In genomic region chr1:155278689-155279160, GRCh38 we compare ENCODE assay signal across 11 cellular contexts. TPM values are rescaled to one million over a fixed set of nuclear protein-coding genes. Genes with fewer than 3 reads are reported as not detected.
DNase-seq lines count a peak whose midpoint lies in the region; ATAC-seq, FAIRE-seq and TF ChIP-seq lines count a peak whose summit lies in the region.
"Had no signal": no experiment of that assay in that cellular context is flagged by ENCODE, and none has a peak within 500 bp of the region (broad histone marks: within the 10 kb centered on the region; RNA-seq: fewer than 3 reads in every experiment).

No MANE protein-coding gene starts in this region.

- no peaks in the 10 kb centered on the region for H3K36me3 ChIP-seq in CD8-positive, alpha-beta T cell (ENCODE audit: insufficient read depth, low read length)
- H3K36me3 ChIP-seq in GM12878 (ENCODE audit: control insufficient read depth in 2 of 2, insufficient read depth in 2 of 2, low read length in 1 of 2) = no peaks in the 10 kb centered on the region
- no peaks in the 10 kb centered on the region for H3K36me3 ChIP-seq in naive thymus-derived CD4-positive, alpha-beta T cell (ENCODE audit: control insufficient read depth in 2 of 3, insufficient read depth in 3 of 3, low read length in 3 of 3)

- H3K9me3 Mint-ChIP-seq in CD8-positive, alpha-beta T cell = no peaks in the 10 kb centered on the region
- no peaks in the 10 kb centered on the region for H3K9me3 Mint-ChIP-seq in IgD-negative memory B cell
- H3K9me3 Mint-ChIP-seq in naive thymus-derived CD4-positive, alpha-beta T cell = no peaks in the 10 kb centered on the region

- RAD21 ChIA-PET in GM12878 (lab: Charles Lee; ENCODE audit: unreplicated experiment) = interaction anchor here (2.2 kb wide), 1 partner anchor 44 kb away, joined by 13 read pairs; no protein-coding TSS in a partner anchor

- H3K4me3 Mint-ChIP-seq in CD8-positive, alpha-beta T cell = peak overlapping the region; percentile 79
- H3K4me3 Mint-ChIP-seq in IgD-negative memory B cell = peak overlapping the region; percentile 77 to 90 (median 84)
- H3K4me3 Mint-ChIP-seq in naive thymus-derived CD4-positive, alpha-beta T cell = peak overlapping the region; percentile 62 to 90 (median 78)

- TF ChIP-seq RAD21 in GM12878 (IDR thresholded peaks at IDR 0.05; ENCODE audit: insufficient read depth, low read depth, low read length) = no peak

- H4K20me1 ChIP-seq in GM12878 (ENCODE audit: control insufficient read depth, insufficient read depth) = no peaks in the 10 kb centered on the region

- H3K27me3 ChIP-seq in CD8-positive, alpha-beta T cell (ENCODE audit: insufficient read depth, low read length) = no peaks in the 10 kb centered on the region
- no peaks in the 10 kb centered on the region for H3K27me3 ChIP-seq in GM12878 (replicated peaks in 1 of 2; ENCODE audit: control insufficient read depth in 2 of 2, insufficient read depth in 2 of 2, low read length in 1 of 2)
- no peaks in the 10 kb centered on the region for H3K27me3 ChIP-seq in naive thymus-derived CD4-positive, alpha-beta T cell (ENCODE audit: control insufficient read depth in 2 of 2, insufficient read depth in 2 of 2, low read length in 2 of 2)
- H3K27me3 ChIP-seq: stomach had no signal

- in situ Hi-C loops in GM12878 (cut with MboI) = no loop called here

- no peaks in the 10 kb centered on the region for H3K36me3 Mint-ChIP-seq in CD8-positive, alpha-beta T cell
- no peaks in the 10 kb centered on the region for H3K36me3 Mint-ChIP-seq in IgD-negative memory B cell
- H3K36me3 Mint-ChIP-seq in naive thymus-derived CD4-positive, alpha-beta T cell = no peaks in the 10 kb centered on the region

- BruUV-seq in GM12878 (replicated peaks; lab: Mats Ljungman, UMichigan) = no TSS peak

- CTCF ChIA-PET in CD8-positive, alpha-beta T cell (lab: Charles Lee) = interaction anchor here (0.7 to 1.6 kb wide), 3 partner anchors 11 to 330 kb away, joined by 3 to 4 read pairs (median 3); no protein-coding TSS in a partner anchor
- CTCF ChIA-PET in GM12878 (lab: Yijun Ruan, JAX) = interaction anchor here (0.6 to 1.8 kb wide), 10 partner anchors 9 to 62 kb away, joined by 3 to 10 read pairs (median 4); partner anchors contain the start of genes FDPS and RUSC1
- CTCF ChIA-PET in naive thymus-derived CD4-positive, alpha-beta T cell (lab: Charles Lee) = interaction anchor here (0.8 to 1.1 kb wide), 3 partner anchors 15 to 44 kb away, joined by 3 to 4 read pairs (median 3); no protein-coding TSS in a partner anchor

- peak overlapping the region; percentile 99 for H3K4me2 ChIP-seq in GM12878 (ENCODE audit: control insufficient read depth, insufficient read depth)

- POLR2A ChIA-PET in CD8-positive, alpha-beta T cell (lab: Charles Lee) = interaction anchor here (0.6 to 1.2 kb wide), 2 partner anchors 34 to 275 kb away, joined by 3 read pairs; no protein-coding TSS in a partner anchor
- POLR2A ChIA-PET in GM12878 (lab: Charles Lee) = interaction anchor here (0.6 to 1.6 kb wide), 4 partner anchors 19 to 814 kb away, joined by 3 to 4 read pairs (median 4); no protein-coding TSS in a partner anchor
- POLR2A ChIA-PET in naive thymus-derived CD4-positive, alpha-beta T cell (lab: Charles Lee) = interaction anchor here (1.3 to 2.5 kb wide), 4 partner anchors 12 to 44 kb away, joined by 4 to 11 read pairs (median 4); partner anchors contain the start of genes RUSC1 and SCAMP3

- H3K27me3 Mint-ChIP-seq in CD8-positive, alpha-beta T cell (ENCODE audit: low read depth) = no peaks in the 10 kb centered on the region
- H3K27me3 Mint-ChIP-seq in IgD-negative memory B cell = no peaks in the 10 kb centered on the region
- H3K27me3 Mint-ChIP-seq in naive thymus-derived CD4-positive, alpha-beta T cell = peaks cover 0 to 11% (median 0%) of the 10 kb centered on the region in 5 donors

- TF ChIP-seq POLR2A in GM12878 (IDR thresholded peaks at IDR 0.05; ENCODE audit: low read depth, low read length) = no peak

- H3K79me2 ChIP-seq in GM12878 (ENCODE audit: control insufficient read depth, insufficient read depth, low read length) = peaks cover under 1% of the 10 kb centered on the region

- no peak overlapping the region for H3K9ac ChIP-seq in GM12878 (ENCODE audit: control insufficient read depth, insufficient read depth, low read length)

- SMC1A ChIA-PET in GM12878 (lab: Charles Lee; ENCODE audit: uncharacterized antibody, unreplicated experiment) = interaction anchor here (0.7 to 1.5 kb wide), 7 partner anchors 19 to 45 kb away, joined by 3 to 10 read pairs (median 3); partner anchors contain the start of gene RUSC1

- H3K4me1 Mint-ChIP-seq in CD8-positive, alpha-beta T cell (ENCODE audit: low read depth) = peaks cover 24% of the 10 kb centered on the region
- peaks cover 15 to 28% (median 18%) of the 10 kb centered on the region in 3 donors for H3K4me1 Mint-ChIP-seq in IgD-negative memory B cell
- H3K4me1 Mint-ChIP-seq in naive thymus-derived CD4-positive, alpha-beta T cell = peaks cover 18 to 34% (median 26%) of the 10 kb centered on the region in 7 donors

- no peak for TF ChIP-seq EP300 in GM12878 (IDR thresholded peaks at IDR 0.05; ENCODE audit: borderline replicate concordance in 1 of 2, control insufficient read depth in 1 of 2, low read depth in 2 of 2, low read length in 2 of 2)

- H2AFZ ChIP-seq in GM12878 (ENCODE audit: control insufficient read depth, low read depth, low read length) = no peak overlapping the region

- FAIRE-seq in GM12878 (lab: Jason Lieb, UNC) = no peak

- H3K9me3 ChIP-seq in CD8-positive, alpha-beta T cell (ENCODE audit: low read length) = no peaks in the 10 kb centered on the region
- no peaks in the 10 kb centered on the region for H3K9me3 ChIP-seq in GM12878 (replicated peaks; ENCODE audit: control insufficient read depth, insufficient read depth, low read length)
- H3K9me3 ChIP-seq in naive thymus-derived CD4-positive, alpha-beta T cell (ENCODE audit: control insufficient read depth in 2 of 3, low read length in 3 of 3) = no peaks in the 10 kb centered on the region
- H3K9me3 ChIP-seq: spleen, stomach had no signal

- no peak overlapping the region for H3K27ac ChIP-seq in CD8-positive, alpha-beta T cell (ENCODE audit: low read depth, low read length)
- H3K27ac ChIP-seq in GM12878 (ENCODE audit: control insufficient read depth, insufficient read depth) = no peak overlapping the region
- no peak overlapping the region for H3K27ac ChIP-seq in naive thymus-derived CD4-positive, alpha-beta T cell (ENCODE audit: low read depth, low read length)

- DNase-seq in CD8-positive, alpha-beta T cell = no peak
- DNase-seq in GM12878 (ENCODE audit: low read depth, low spot score) = no peak
- no peak for DNase-seq in naive thymus-derived CD4-positive, alpha-beta T cell
- no peak for DNase-seq in SHP77 (lab: John Stamatoyannopoulos, UW)
- no peak for DNase-seq in NCI-H226

- peak overlapping the region; percentile 27 for H3K27ac Mint-ChIP-seq in CD8-positive, alpha-beta T cell
- peak overlapping the region; percentile 53 to 73 (median 57) for H3K27ac Mint-ChIP-seq in IgD-negative memory B cell
- peak overlapping the region; percentile 45 to 83 (median 63) for H3K27ac Mint-ChIP-seq in naive thymus-derived CD4-positive, alpha-beta T cell

- peak; percentile 10 for TF ChIP-seq CTCF in CD8-positive, alpha-beta T cell (IDR thresholded peaks at IDR 0.05)
- no peak for TF ChIP-seq CTCF in GM12878 (IDR thresholded peaks at IDR 0.05 in 2 of 3, conservative IDR thresholded peaks at IDR 0.05 in 1 of 3; ENCODE audit: control insufficient read depth in 2 of 3, extremely low read depth in 1 of 3, insufficient read depth in 1 of 3, low read depth in 3 of 3, low read length in 3 of 3)

- WGBS in GM12878 (ENCODE audit: insufficient coverage, insufficient replicate concordance, low lambda C conversion rate, missing lambda C conversion rate) = 22% methylated on average over 10 of the region's 10 CpGs

- no peak overlapping the region for H3K4me3 ChIP-seq in CD8-positive, alpha-beta T cell (ENCODE audit: low read depth, low read length)
- H3K4me3 ChIP-seq in GM12878 = no peak overlapping the region; the same call in 1 of the 2 replicates
- H3K4me3 ChIP-seq in naive thymus-derived CD4-positive, alpha-beta T cell (ENCODE audit: low read length) = no peak overlapping the region

- ATAC-seq in CD8-positive, alpha-beta T cell = no peak
- no peak for ATAC-seq in GM12878
- ATAC-seq in naive thymus-derived CD4-positive, alpha-beta T cell = no peak
- ATAC-seq in GM18861 (IDR thresholded peaks at IDR 0.05; ENCODE audit: unreplicated experiment) = no peak
- ATAC-seq in GM19452 (IDR thresholded peaks at IDR 0.05; ENCODE audit: unreplicated experiment) = no peak

- intact Hi-C loops in CD8-positive, alpha-beta T cell (cut with DNase I, micrococcal nuclease) = loop anchor here (1.0 to 10.0 kb wide), 3 partner anchors 30 to 776 kb away; partner anchors contain the start of genes ADAR (in 1 of the 2), FDPS (in 1 of the 2), LAMTOR2 (in 1 of the 2) and UBQLN4 (in 1 of the 2)
- intact Hi-C loops in GM12878 (cut with micrococcal nuclease; ENCODE audit: unreplicated experiment) = loop anchor here (1.0 kb wide), 1 partner anchor 30 kb away; the partner anchor contains the start of gene FDPS
- intact Hi-C loops in naive thymus-derived CD4-positive, alpha-beta T cell (cut with micrococcal nuclease) = loop anchor here in 1 of 2 donors (10.0 kb wide), 2 partner anchors 406 to 776 kb away; partner anchors contain the start of genes DAP3, LAMTOR2, UBQLN4 and YY1AP1

- peaks cover 21% of the 10 kb centered on the region for H3K4me1 ChIP-seq in CD8-positive, alpha-beta T cell (ENCODE audit: insufficient read depth, low read length)
- H3K4me1 ChIP-seq in GM12878 (ENCODE audit: control insufficient read depth, insufficient read depth, low read length) = peaks cover 12% of the 10 kb centered on the region
- H3K4me1 ChIP-seq in naive thymus-derived CD4-positive, alpha-beta T cell (ENCODE audit: control insufficient read depth in 2 of 2, insufficient read depth in 2 of 2, low read length in 2 of 2) = peaks cover 12 to 16% of the 10 kb centered on the region in 2 donors

RNA-seq across cellular contexts. Expression of gene HCN3, which starts 1.5 kb away (rescaled TPM):
- 1 to 10 TPM; 1.3 TPM for total RNA-seq in CD8-positive, alpha-beta T cell
- polyA plus RNA-seq in IgD-negative memory B cell (2.3 TPM), GM12878 (2011; rRNA removed) (1.6 and 2.5 TPM in 2 replicates), GM12878 (2014; fragmentation: Illumina TruSeq; extraction: Trizol) (1.9 and 3.1 TPM in 2 replicates), GM12878 (2014; fragmentation: Nextera tagmentation; extraction: Ambion mirVana) (under 1 TPM; 0.08 to 0.31 TPM), GM12878 (2014; rRNA removed) (3.7 and 4.1 TPM in 2 replicates), GM12878 (2016; fragmentation: Nextera tagmentation; extraction: Ambion mirVana) (1 to 10 TPM; 1.7 to 1.8 TPM)
- 2.0 and 3.4 TPM in 2 replicates for total RNA-seq in GM12878 (2013; cell fraction: nucleolus; rRNA removed)
- total RNA-seq in GM12878 (2014; rRNA removed) (1.6 and 2.5 TPM in 2 replicates), GM12878 (2014; rRNA removed; fragmentation: Illumina TruSeq; extraction: Trizol) (1.2 and 1.7 TPM in 2 replicates), GM12878 (2021) (2.5 and 2.8 TPM in 2 replicates)
- polyA plus RNA-seq in GM12878 (2011; ENCODE audit: low read depth) = 1.1 TPM
- polyA plus RNA-seq in GM12878 (2011; cell fraction: cytosol; rRNA removed) = 2.6 and 3.6 TPM in 2 replicates
- polyA plus RNA-seq in GM12878 (2011; cell fraction: nucleus; rRNA removed) = 26.8 and 30.1 TPM in 2 replicates
- polyA plus RNA-seq in GM12878 (2012) = 1.8 and 1.9 TPM in 2 replicates
- polyA minus RNA-seq in GM12878 (2011; rRNA and poly(A)+ RNA removed) = 1.4 and 1.6 TPM in 2 replicates
- 1.7 and 3.6 TPM in 2 replicates for polyA minus RNA-seq in GM12878 (2011; cell fraction: cytosol; rRNA and poly(A)+ RNA removed)
- polyA minus RNA-seq in GM12878 (2011; cell fraction: nucleus; rRNA and poly(A)+ RNA removed) = 2.3 and 5.5 TPM in 2 replicates
- 1 to 10 TPM; 1.6 to 3.3 (median 2.8) TPM for total RNA-seq in naive thymus-derived CD4-positive, alpha-beta T cell
- under 1 TPM in 1 of 2 donors, not detected in 1; 0.07 TPM for polyA plus RNA-seq in naive thymus-derived CD4-positive, alpha-beta T cell

RNA-seq across cellular contexts. Expression of gene CLK2, which starts 5.4 kb away (rescaled TPM):
- total RNA-seq in CD8-positive, alpha-beta T cell = 10 to 100 TPM; 48.6 to 54.4 TPM
- polyA plus RNA-seq in IgD-negative memory B cell (19.7 TPM), GM12878 (2011; rRNA removed) (50.2 and 76.9 TPM in 2 replicates), GM12878 (2014; fragmentation: Illumina TruSeq; extraction: Trizol) (54.9 and 55.6 TPM in 2 replicates), GM12878 (2014; fragmentation: Nextera tagmentation; extraction: Ambion mirVana) (10 to 100 TPM; 11.1 to 17.8 TPM), GM12878 (2014; rRNA removed) (81.9 and 83.7 TPM in 2 replicates), GM12878 (2016; fragmentation: Nextera tagmentation; extraction: Ambion mirVana) (10 to 100 TPM; 23.4 to 27.5 TPM)
- 90.4 and 96.0 TPM in 2 replicates for total RNA-seq in GM12878 (2013; cell fraction: nucleolus; rRNA removed)
- total RNA-seq in GM12878 (2014; rRNA removed) (42.3 and 45.9 TPM in 2 replicates), GM12878 (2014; rRNA removed; fragmentation: Illumina TruSeq; extraction: Trizol) (27.2 and 29.3 TPM in 2 replicates), GM12878 (2021) (62.3 and 63.1 TPM in 2 replicates)
- polyA plus RNA-seq in GM12878 (2011; ENCODE audit: low read depth) = 25.1 TPM
- polyA plus RNA-seq in GM12878 (2011; cell fraction: cytosol; rRNA removed) = 55.4 and 60.6 TPM in 2 replicates
- 687 and 698 TPM in 2 replicates for polyA plus RNA-seq in GM12878 (2011; cell fraction: nucleus; rRNA removed)
- 38.5 and 52.1 TPM in 2 replicates for polyA plus RNA-seq in GM12878 (2012)
- polyA minus RNA-seq in GM12878 (2011; rRNA and poly(A)+ RNA removed) = 64.9 and 65.5 TPM in 2 replicates
- 14.3 and 18.9 TPM in 2 replicates for polyA minus RNA-seq in GM12878 (2011; cell fraction: cytosol; rRNA and poly(A)+ RNA removed)
- polyA minus RNA-seq in GM12878 (2011; cell fraction: nucleus; rRNA and poly(A)+ RNA removed) = 76.3 and 124 TPM in 2 replicates
- 100 to 1,000 TPM in 2 of 5 experiments, 10 to 100 TPM in 3; 72.2 to 137 (median 94.7) TPM for total RNA-seq in naive thymus-derived CD4-positive, alpha-beta T cell
- 10 to 100 TPM; 16.7 to 31.0 TPM for polyA plus RNA-seq in naive thymus-derived CD4-positive, alpha-beta T cell

RNA-seq across cellular contexts. Expression of gene SCAMP3, which starts 16.6 kb away (rescaled TPM):
- total RNA-seq in CD8-positive, alpha-beta T cell = 10 to 100 TPM; 47.5 to 48.5 TPM
- 144 TPM for polyA plus RNA-seq in IgD-negative memory B cell
- 23.2 and 26.9 TPM in 2 replicates for total RNA-seq in GM12878 (2013; cell fraction: nucleolus; rRNA removed)
- total RNA-seq in GM12878 (2014; rRNA removed) = 82.3 and 90.4 TPM in 2 replicates
- 14.2 and 17.2 TPM in 2 replicates for total RNA-seq in GM12878 (2014; rRNA removed; fragmentation: Illumina TruSeq; extraction: Trizol)
- total RNA-seq in GM12878 (2021) = 73.3 and 82.1 TPM in 2 replicates
- 60.8 TPM for polyA plus RNA-seq in GM12878 (2011; ENCODE audit: low read depth)
- 45.8 and 93.8 TPM in 2 replicates for polyA plus RNA-seq in GM12878 (2011; rRNA removed)
- polyA plus RNA-seq in GM12878 (2011; cell fraction: cytosol; rRNA removed) = 143 and 152 TPM in 2 replicates
- 98.8 and 99.2 TPM in 2 replicates for polyA plus RNA-seq in GM12878 (2011; cell fraction: nucleus; rRNA removed)
- polyA plus RNA-seq in GM12878 (2012) = 58.7 and 60.7 TPM in 2 replicates
- polyA plus RNA-seq in GM12878 (2014; fragmentation: Illumina TruSeq; extraction: Trizol) = 34.0 and 50.2 TPM in 2 replicates
- polyA plus RNA-seq in GM12878 (2014; fragmentation: Nextera tagmentation; extraction: Ambion mirVana) = 10 to 100 TPM; 55.1 to 84.1 TPM
- 133 and 143 TPM in 2 replicates for polyA plus RNA-seq in GM12878 (2014; rRNA removed)
- polyA plus RNA-seq in GM12878 (2016; fragmentation: Nextera tagmentation; extraction: Ambion mirVana) = 100 to 1,000 TPM; 128 to 130 TPM
- polyA minus RNA-seq in GM12878 (2011; rRNA and poly(A)+ RNA removed) = 62.3 and 83.5 TPM in 2 replicates
- 33.0 and 40.9 TPM in 2 replicates for polyA minus RNA-seq in GM12878 (2011; cell fraction: cytosol; rRNA and poly(A)+ RNA removed)
- 18.5 and 24.1 TPM in 2 replicates for polyA minus RNA-seq in GM12878 (2011; cell fraction: nucleus; rRNA and poly(A)+ RNA removed)
- total RNA-seq in naive thymus-derived CD4-positive, alpha-beta T cell = 100 to 1,000 TPM in 3 of 5 experiments, 10 to 100 TPM in 2; 50.8 to 118 (median 100) TPM
- 100 to 1,000 TPM; 141 to 219 TPM for polyA plus RNA-seq in naive thymus-derived CD4-positive, alpha-beta T cell

RNA-seq across cellular contexts. Expression of gene PKLR, which starts 22.5 kb away (rescaled TPM):
- total RNA-seq in CD8-positive, alpha-beta T cell = not detected
- polyA plus RNA-seq in IgD-negative memory B cell (not detected), GM12878 (2011; rRNA removed) (not detected in 2 replicates), GM12878 (2014; fragmentation: Illumina TruSeq; extraction: Trizol) (0.04 and 0.08 TPM in 2 replicates), GM12878 (2014; fragmentation: Nextera tagmentation; extraction: Ambion mirVana) (under 1 TPM in 1 of 2 experiments, not detected in 1; 0.15 TPM), GM12878 (2014; rRNA removed) (not detected in 2 replicates), GM12878 (2016; fragmentation: Nextera tagmentation; extraction: Ambion mirVana) (not detected)
- not detected in 2 replicates for total RNA-seq in GM12878 (2013; cell fraction: nucleolus; rRNA removed)
- total RNA-seq in GM12878 (2014; rRNA removed) (not detected in 2 replicates), GM12878 (2014; rRNA removed; fragmentation: Illumina TruSeq; extraction: Trizol) (not detected in 2 replicates), GM12878 (2021) (0.08 and 0.13 TPM in 2 replicates)
- not detected for polyA plus RNA-seq in GM12878 (2011; ENCODE audit: low read depth)
- polyA plus RNA-seq in GM12878 (2011; cell fraction: cytosol; rRNA removed) = 0.02 TPM in 1 of 2 replicates, not detected in the other
- polyA plus RNA-seq in GM12878 (2011; cell fraction: nucleus; rRNA removed) = 0.04 and 0.13 TPM in 2 replicates
- polyA plus RNA-seq in GM12878 (2012) = 0.03 TPM in 1 of 2 replicates, not detected in the other
- polyA minus RNA-seq in GM12878 (2011; rRNA and poly(A)+ RNA removed) = not detected in 2 replicates
- not detected in 2 replicates for polyA minus RNA-seq in GM12878 (2011; cell fraction: cytosol; rRNA and poly(A)+ RNA removed)
- not detected in 2 replicates for polyA minus RNA-seq in GM12878 (2011; cell fraction: nucleus; rRNA and poly(A)+ RNA removed)
- not detected for total RNA-seq in naive thymus-derived CD4-positive, alpha-beta T cell
- under 1 TPM in 1 of 2 donors, not detected in 1; 0.06 TPM for polyA plus RNA-seq in naive thymus-derived CD4-positive, alpha-beta T cell
- total RNA-seq: mesenteric fat pad had no signal
- polyA plus RNA-seq: stomach had no signal

RNA-seq across cellular contexts. Expression of gene ENTREP3, which starts 23.4 kb away (rescaled TPM):
- total RNA-seq in CD8-positive, alpha-beta T cell = 1 to 10 TPM; 8.1 to 8.7 TPM
- polyA plus RNA-seq in IgD-negative memory B cell (1.7 TPM), GM12878 (2011; rRNA removed) (2.5 and 3.9 TPM in 2 replicates), GM12878 (2014; fragmentation: Illumina TruSeq; extraction: Trizol) (3.2 and 6.4 TPM in 2 replicates), GM12878 (2014; fragmentation: Nextera tagmentation; extraction: Ambion mirVana) (1 to 10 TPM; 2.5 to 3.8 TPM), GM12878 (2014; rRNA removed) (13.8 and 19.7 TPM in 2 replicates), GM12878 (2016; fragmentation: Nextera tagmentation; extraction: Ambion mirVana) (1 to 10 TPM; 2.8 to 3.7 TPM)
- 10.8 and 12.7 TPM in 2 replicates for total RNA-seq in GM12878 (2013; cell fraction: nucleolus; rRNA removed)
- total RNA-seq in GM12878 (2014; rRNA removed) (5.0 TPM in 2 replicates), GM12878 (2014; rRNA removed; fragmentation: Illumina TruSeq; extraction: Trizol) (1.6 and 1.7 TPM in 2 replicates), GM12878 (2021) (29.5 and 31.8 TPM in 2 replicates)
- 6.8 TPM for polyA plus RNA-seq in GM12878 (2011; ENCODE audit: low read depth)
- polyA plus RNA-seq in GM12878 (2011; cell fraction: cytosol; rRNA removed) = 6.8 and 6.9 TPM in 2 replicates
- 20.4 and 23.2 TPM in 2 replicates for polyA plus RNA-seq in GM12878 (2011; cell fraction: nucleus; rRNA removed)
- 17.1 and 19.2 TPM in 2 replicates for polyA plus RNA-seq in GM12878 (2012)
- polyA minus RNA-seq in GM12878 (2011; rRNA and poly(A)+ RNA removed) = 2.8 and 3.9 TPM in 2 replicates
- 4.9 and 7.1 TPM in 2 replicates for polyA minus RNA-seq in GM12878 (2011; cell fraction: cytosol; rRNA and poly(A)+ RNA removed)
- 3.6 and 7.3 TPM in 2 replicates for polyA minus RNA-seq in GM12878 (2011; cell fraction: nucleus; rRNA and poly(A)+ RNA removed)
- total RNA-seq in naive thymus-derived CD4-positive, alpha-beta T cell = 10 to 100 TPM in 4 of 5 experiments, 1 to 10 TPM in 1; 8.2 to 24.3 (median 13.8) TPM
- polyA plus RNA-seq in naive thymus-derived CD4-positive, alpha-beta T cell = 1 to 10 TPM; 1.8 to 2.0 TPM
